ENCODE assay signal across 12 cellular contexts in the genomic region with DNA sequence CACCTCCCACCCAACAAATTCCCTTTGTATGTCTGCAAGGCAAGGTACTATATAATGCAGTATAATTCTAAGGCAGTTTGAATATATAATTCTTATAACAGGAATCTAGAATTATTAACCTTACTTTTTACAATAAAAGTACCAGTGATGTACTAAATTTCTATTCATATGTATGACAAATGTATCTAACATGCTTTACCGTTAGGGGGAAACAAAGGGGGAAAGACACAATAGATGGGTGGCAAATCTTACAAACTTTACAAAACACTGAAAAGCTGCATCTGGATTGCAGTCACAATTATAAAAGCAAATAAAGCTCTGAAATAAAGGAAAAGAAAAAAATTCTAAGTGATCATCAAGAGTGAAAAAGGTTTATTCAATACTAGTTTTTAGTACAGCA. TPM values are rescaled to one million over a fixed set of nuclear protein-coding genes. Genes with fewer than 3 reads are reported as not detected.
DNase-seq lines count a peak whose midpoint lies in the region; TF ChIP-seq lines count a peak whose summit lies in the region.
"Had no signal": no experiment of that assay in that cellular context is flagged by ENCODE, and none has a peak within 500 bp of the region (broad histone marks: within the 10 kb centered on the region; RNA-seq: fewer than 3 reads in every experiment).

No MANE protein-coding gene starts in this region.

- no peak overlapping the region for H2AFZ ChIP-seq in OCI-LY1 (ENCODE audit: low read length)

- no peaks in the 10 kb centered on the region for H3K9me2 ChIP-seq in OCI-LY1 (ENCODE audit: low read depth, low read length)

- TF ChIP-seq CTCF in GM12865 (IDR thresholded peaks at IDR 0.05; ENCODE audit: insufficient read depth, low read depth, low read length, missing control alignments) = no peak
- 0 out of 2 replicates have a peak, but pooled peaks have one; percentile 28 for TF ChIP-seq CTCF in OCI-LY1 (IDR thresholded peaks at IDR 0.05; ENCODE audit: low read length)
- TF ChIP-seq CTCF in esophagus muscularis mucosa (IDR thresholded peaks at IDR 0.05) = no peak
- TF ChIP-seq CTCF in prostate gland (IDR thresholded peaks at IDR 0.05) = no peak

- no peak overlapping the region for H3K27ac ChIP-seq in OCI-LY1 (ENCODE audit: low read depth, low read length, poor library complexity, severe bottlenecking)
- peak overlapping the region in 3 of 4 donors; percentile 92 to 96 (median 93) for H3K27ac ChIP-seq in esophagus muscularis mucosa (replicated peaks in 1 of 4)
- H3K27ac ChIP-seq in prostate gland = no peak overlapping the region

- DNase-seq in GM12865 (ENCODE audit: low read depth) = no peak
- no peak for DNase-seq in esophagus muscularis mucosa (ENCODE audit: extremely low spot score)
- no peak for DNase-seq in prostate gland (ENCODE audit: low spot score)
- DNase-seq in NCI-H748 (lab: John Stamatoyannopoulos, UW; ENCODE audit: unreplicated experiment) = no peak
- no peak for DNase-seq in head of caudate nucleus
- no peak for DNase-seq in stimulated activated naive CD4-positive, alpha-beta T cell (lab: John Stamatoyannopoulos, UW)
- DNase-seq in T-helper 1 cell = no peak
- DNase-seq: GF-D8; naive thymus-derived CD4-positive, alpha-beta T cell; stimulated activated CD8-positive, alpha-beta memory T cell treated with anti-CD3 and anti-CD28 coated beads, Interleukin-4, amount 100 ng/mL, for 48 hours had no signal

- H3K79me2 ChIP-seq in OCI-LY1 (ENCODE audit: insufficient read depth, low read length) = no peaks in the 10 kb centered on the region; the same call in 1 of the 2 replicates

- H3K9me3 ChIP-seq in OCI-LY1 (ENCODE audit: low read length) = no peaks in the 10 kb centered on the region
- H3K9me3 ChIP-seq in esophagus muscularis mucosa = no peaks in the 10 kb centered on the region
- H3K9me3 ChIP-seq in prostate gland = no peaks in the 10 kb centered on the region

- TF ChIP-seq EP300 in esophagus muscularis mucosa (IDR thresholded peaks at IDR 0.05) = no peak

- H3K27me3 ChIP-seq in OCI-LY1 (ENCODE audit: insufficient read depth, low read length) (no peaks in the 10 kb centered on the region), esophagus muscularis mucosa (no peaks in the 10 kb centered on the region), prostate gland (replicated peaks; ENCODE audit: insufficient read depth) (no peaks in the 10 kb centered on the region)

- H3F3A ChIP-seq in OCI-LY1 (ENCODE audit: insufficient read depth, low read length) = no peaks in the 10 kb centered on the region

- H3K4me3 ChIP-seq in GM12865 (ENCODE audit: low read depth, low read length) (peak overlapping the region; percentile 100), OCI-LY1 (ENCODE audit: low read depth, low read length, poor library complexity, severe bottlenecking) (peak overlapping the region; percentile 77), esophagus muscularis mucosa (peak overlapping the region; percentile 63 to 79 (median 72)), prostate gland (peak overlapping the region; percentile 49 to 63)

- WGBS in esophagus muscularis mucosa = 32% methylated on average over 1 of the region's 1 CpG
- 26% methylated on average over 1 of the region's 1 CpG for WGBS in prostate gland

- intact Hi-C loops in esophagus muscularis mucosa (cut with DNase I) = loop anchor here (5.0 kb wide), 1 partner anchor 47 kb away; the partner anchor contains the start of genes P3R3URF and TSPAN1
- intact Hi-C loops in prostate gland (cut with DNase I) = loop anchor here (5.0 to 10.0 kb wide), 4 partner anchors 52 to 248 kb away; no protein-coding TSS in a partner anchor
- intact Hi-C loops in head of caudate nucleus (cut with DNase I) = no loop called here

- H3K4me1 ChIP-seq in OCI-LY1 (ENCODE audit: insufficient read depth, low read length, severe bottlenecking) (peaks cover 25% of the 10 kb centered on the region), esophagus muscularis mucosa (peaks cover 18 to 40% (median 27%) of the 10 kb centered on the region in 4 donors), prostate gland (replicated peaks) (no peaks in the 10 kb centered on the region)

- no peaks in the 10 kb centered on the region for H3K36me3 ChIP-seq in OCI-LY1 (ENCODE audit: insufficient read depth, low read length)
- H3K36me3 ChIP-seq in esophagus muscularis mucosa = peaks cover 0 to 3% (median 0%) of the 10 kb centered on the region in 4 donors
- no peaks in the 10 kb centered on the region for H3K36me3 ChIP-seq in prostate gland

- no peaks in the 10 kb centered on the region for H4K20me1 ChIP-seq in OCI-LY1 (ENCODE audit: insufficient read depth, low read length)

- H3K4me2 ChIP-seq in OCI-LY1 (ENCODE audit: low read length) = peak overlapping the region; percentile 94

- H3K9ac ChIP-seq in OCI-LY1 (ENCODE audit: low read length) = peak overlapping the region; percentile 56

- TF ChIP-seq POLR2A in esophagus muscularis mucosa (IDR thresholded peaks at IDR 0.05; ENCODE audit: low read depth) (no peak), prostate gland (IDR thresholded peaks at IDR 0.05) (no peak)

RNA-seq across cellular contexts. Expression of gene PIK3R3, which starts 2.3 kb away (rescaled TPM):
- total RNA-seq in esophagus muscularis mucosa (10 to 100 TPM; 13.7 to 34.3 (median 21.4) TPM), prostate gland (10 to 100 TPM in 1 of 2 donors, 1 to 10 TPM in 1; 9.1 to 26.5 TPM)

RNA-seq across cellular contexts. Expression of gene TSPAN1, which starts 44.7 kb away (rescaled TPM):
- 1 to 10 TPM in 3 of 4 donors, under 1 TPM in 1; 0.83 to 1.6 (median 1.5) TPM for total RNA-seq in esophagus muscularis mucosa
- 100 to 1,000 TPM in 1 of 2 donors, 10 to 100 TPM in 1; 77.2 to 322 TPM for total RNA-seq in prostate gland
- total RNA-seq: activated CD8-positive, alpha-beta memory T cell treated with anti-CD3 and anti-CD28 coated beads for 36 hours; naive thymus-derived CD4-positive, alpha-beta T cell had no signal

RNA-seq across cellular contexts. Expression of gene P3R3URF, which starts 46.1 kb away (rescaled TPM):
- total RNA-seq in esophagus muscularis mucosa (not detected), prostate gland (not detected)
- total RNA-seq: activated CD8-positive, alpha-beta memory T cell treated with anti-CD3 and anti-CD28 coated beads for 36 hours; naive thymus-derived CD4-positive, alpha-beta T cell had no signal

Comparison
In these comparisons a context has a peak if more than half of its experiments do, and no peak if none do; other contexts are left out.
1. H3K27ac ChIP-seq: peak in esophagus muscularis mucosa (3 of 4); none in OCI-LY1 (single experiment) and prostate gland (0 of 2).
2. RNA of gene TSPAN1, which starts 44.7 kb away (total RNA-seq): 77.2 to 322 TPM in prostate gland; 0.83 to 1.6 TPM in esophagus muscularis mucosa; every median in the first group is over 10 times any median in the second.
3. Peak in every context shown above with its lines, with median percentiles within 50 percentile points of each other: H3K4me3 ChIP-seq.